1 cellular context compared by ENCODE assay signal in genomic region chr3:136428167-136428566, GRCh38.
TF ChIP-seq lines count a peak whose summit lies in the region.

No MANE protein-coding gene starts in this region.

TF ChIP-seq in WTC11, 78 proteins besides CTCF, POLR2A, EP300 and RAD21 (continued from another document):
- TF ChIP-seq IRF1 (CRISPR knock-in tag; IDR thresholded peaks at IDR 0.05) (no peak), ZBTB43 (CRISPR knock-in tag; IDR thresholded peaks at IDR 0.05) (no peak), HMGA2 (CRISPR knock-in tag; IDR thresholded peaks at IDR 0.05) (no peak)
